Comparison of ENCODE assay signal across 8 cellular contexts in the genomic region with DNA sequence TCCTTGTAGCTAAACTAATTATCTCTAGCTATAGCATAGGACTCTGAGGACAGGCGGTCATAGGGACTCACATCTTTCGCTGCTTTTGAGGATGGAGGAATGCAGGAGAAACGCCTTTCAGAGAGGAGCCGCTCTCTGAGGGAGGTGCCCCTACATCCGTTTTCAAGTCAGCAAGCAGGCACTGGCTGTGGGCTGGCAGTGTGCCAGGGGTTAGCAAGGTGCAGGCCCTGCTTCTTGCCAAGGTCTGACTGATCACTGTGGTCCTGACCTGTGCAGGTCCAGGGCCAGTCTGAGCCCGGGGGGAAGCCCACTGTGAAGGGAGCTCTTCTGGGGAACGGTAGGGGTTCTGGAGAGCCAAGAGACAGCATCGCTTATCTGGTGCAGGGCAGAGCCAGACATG.
DNase-seq lines count a peak whose midpoint lies in the region; ATAC-seq, FAIRE-seq and TF ChIP-seq lines count a peak whose summit lies in the region.

No MANE protein-coding gene starts in this region.

- no peaks in the 10 kb centered on the region for H3K9me3 ChIP-seq in PC-3 (ENCODE audit: low read length)
- H3K9me3 ChIP-seq in right cardiac atrium (ENCODE audit: control insufficient read depth, low read length), result no peaks in the 10 kb centered on the region

- intact Hi-C loops in PC-3 (cut with micrococcal nuclease), result no loop called here
- intact Hi-C loops in right cardiac atrium (cut with DNase I), result no loop called here

- no peak overlapping the region for H3K27ac Mint-ChIP-seq in stimulated activated memory B cell treated with anti-CD40 and anti-IgM and Interleukin-4, amounts not matched to agents 10 μg/mL and 1 μg/mL and 100 μg/mL, for 72 hours

- H3K9me2 ChIP-seq in PC-3 (replicated peaks; ENCODE audit: low read length), result no peaks in the 10 kb centered on the region

- H3K79me2 ChIP-seq in PC-3 (ENCODE audit: low read length), result no peaks in the 10 kb centered on the region

- no peaks in the 10 kb centered on the region for H3K36me3 ChIP-seq in PC-3 (ENCODE audit: low read depth, low read length)

- POLR2A ChIA-PET in PC-3 (lab: Charles Lee; ENCODE audit: unreplicated experiment), result no interaction called here

- peaks cover 3% of the 10 kb centered on the region for H3K9me3 Mint-ChIP-seq in stimulated activated memory B cell treated with anti-CD40 and anti-IgM and Interleukin-4, amounts not matched to agents 10 μg/mL and 1 μg/mL and 100 μg/mL, for 72 hours

- H2AFZ ChIP-seq in PC-3 (ENCODE audit: low read length), result no peak overlapping the region

- no peak overlapping the region for H3K4me3 Mint-ChIP-seq in stimulated activated memory B cell treated with anti-CD40 and anti-IgM and Interleukin-4, amounts not matched to agents 10 μg/mL and 1 μg/mL and 100 μg/mL, for 72 hours

- no peaks in the 10 kb centered on the region for H3K27me3 ChIP-seq in PC-3 (ENCODE audit: low read length)
- no peaks in the 10 kb centered on the region for H3K27me3 ChIP-seq in right cardiac atrium (ENCODE audit: control insufficient read depth, insufficient read depth)

- no peaks in the 10 kb centered on the region for H3K36me3 Mint-ChIP-seq in stimulated activated memory B cell treated with anti-CD40 and anti-IgM and Interleukin-4, amounts not matched to agents 10 μg/mL and 1 μg/mL and 100 μg/mL, for 72 hours

- H3K27ac ChIP-seq in PC-3 (ENCODE audit: low read length) (no peak overlapping the region), right cardiac atrium (ENCODE audit: low read length) (no peak overlapping the region)

- peaks cover 55% of the 10 kb centered on the region for H3K4me1 Mint-ChIP-seq in stimulated activated memory B cell treated with anti-CD40 and anti-IgM and Interleukin-4, amounts not matched to agents 10 μg/mL and 1 μg/mL and 100 μg/mL, for 72 hours

- H3K4me1 ChIP-seq in PC-3 (ENCODE audit: insufficient read depth, low read length) (peaks cover 34% of the 10 kb centered on the region), right cardiac atrium (ENCODE audit: control insufficient read depth, insufficient read depth, low read length) (peaks cover 23% of the 10 kb centered on the region)

- WGBS in right cardiac atrium, result 72% methylated on average over 8 of the region's 8 CpGs

- no peak for TF ChIP-seq CTCF in PC-3 (conservative IDR thresholded peaks at IDR 0.05; ENCODE audit: low read depth, low read length)

- H3K4me3 ChIP-seq in PC-3 (ENCODE audit: low read length) (no peak overlapping the region), right cardiac atrium (ENCODE audit: low read length) (no peak overlapping the region)

- no peaks in the 10 kb centered on the region for H3K27me3 Mint-ChIP-seq in stimulated activated memory B cell treated with anti-CD40 and anti-IgM and Interleukin-4, amounts not matched to agents 10 μg/mL and 1 μg/mL and 100 μg/mL, for 72 hours

- no TSS peak for BruUV-seq in PC-3 (replicated peaks; lab: Mats Ljungman, UMichigan)

- ATAC-seq in PC-3, result peak; percentile 25
- no peak for ATAC-seq in right cardiac atrium
- no peak for ATAC-seq in HG02852 (IDR thresholded peaks at IDR 0.05; ENCODE audit: unreplicated experiment)
- ATAC-seq in stimulated activated memory B cell treated with anti-CD40 and anti-IgM and Interleukin-4, amounts not matched to agents 10 μg/mL and 1 μg/mL and 100 μg/mL, for 72 hours, result no peak

- DNase-seq in PC-3 (peak; percentile 10), activated T-cell treated with anti-CD3 and anti-CD28 coated beads for 1 hour (ENCODE audit: low read depth) (peak; percentile 79), right cardiac atrium (peak in 2 of 3 donors; percentile 76 to 77), HTR-8/SVneo (ENCODE audit: insufficient read length, low spot score) (no peak), NCI-H2227 (lab: John Stamatoyannopoulos, UW; ENCODE audit: unreplicated experiment) (no peak)
- peak; percentile 39 to 68 for DNase-seq in stimulated activated CD8-positive, alpha-beta memory T cell treated with anti-CD3 and anti-CD28 coated beads, Interleukin-7, amount 100 ng/mL, for 1 hour (ENCODE audit: low read depth in 2 of 2)

- H3K4me2 ChIP-seq in PC-3 (ENCODE audit: low read length), result no peak overlapping the region

- H3F3A ChIP-seq in PC-3 (ENCODE audit: low read length, unreplicated experiment), result no peaks in the 10 kb centered on the region

- no peak for FAIRE-seq in HTR-8/SVneo (lab: Jason Lieb, UNC)

- CTCF ChIA-PET in PC-3 (lab: Charles Lee), result no interaction called here

- H3K9ac ChIP-seq in PC-3 (ENCODE audit: low read length), result no peak overlapping the region

- H4K20me1 ChIP-seq in PC-3 (ENCODE audit: low read length), result no peaks in the 10 kb centered on the region

Comparison
In these comparisons a context has a peak if more than half of its experiments do, and no peak if none do; other contexts are left out.
1. DNase-seq: peak in PC-3 (single experiment), activated T-cell treated with anti-CD3 and anti-CD28 coated beads for 1 hour (single experiment), right cardiac atrium (2 of 3) and stimulated activated CD8-positive, alpha-beta memory T cell treated with anti-CD3 and anti-CD28 coated beads, Interleukin-7, amount 100 ng/mL, for 1 hour (2 of 2); none in HTR-8/SVneo (single experiment) and NCI-H2227 (single experiment).